ENCODE assay signal across 13 cellular contexts in genomic region chr14:96086032-96086431, GRCh38. TPM values are rescaled to one million over a fixed set of nuclear protein-coding genes. Genes with fewer than 3 reads are reported as not detected.
DNase-seq lines count a peak whose midpoint lies in the region; ATAC-seq lines count a peak whose summit lies in the region.
"Had no signal": no experiment of that assay in that cellular context is flagged by ENCODE, and none has a peak within 500 bp of the region (broad histone marks: within the 10 kb centered on the region; RNA-seq: fewer than 3 reads in every experiment).

No MANE protein-coding gene starts in this region.

- ATAC-seq in GM18867 (IDR thresholded peaks at IDR 0.05; ENCODE audit: unreplicated experiment), result no peak
- ATAC-seq: left colon had no signal

- DNase-seq in A172 (ENCODE audit: low spot score) (peak; percentile 67), HCEC 1CT (peak; percentile 78), amniotic stem cell (lab: John Stamatoyannopoulos, UW) (peak; percentile 12), hepatic stellate cell (ENCODE audit: low spot score) (peak; percentile 74), NCI-H526 (lab: John Stamatoyannopoulos, UW) (no peak), GM19238 (ENCODE audit: insufficient read length, low spot score) (no peak), retina (no peak)
- DNase-seq: activated CD8-positive, alpha-beta memory T cell treated with anti-CD3 and anti-CD28 coated beads, Interleukin-2, amount 50 U/mL, for 48 hours; GDM1; NCI-H2029 treated with DMSO at 0.1 percent for 48 hours; stimulated activated CD4-positive, alpha-beta T cell treated with anti-CD3 and anti-CD28 coated beads, Interleukin-2, amount 100 ng/mL, for 24 hours had no signal

RNA-seq across cellular contexts. Expression of gene C14orf132, which starts 46.9 kb away (rescaled TPM):
- total RNA-seq in A172 (2014; rRNA removed; shearing (Covaris generic)), result 7.6 and 9.5 TPM in 2 replicates

Comparison
In these comparisons a context has a peak if more than half of its experiments do, and no peak if none do; other contexts are left out.
1. DNase-seq: peak in A172 (single experiment), HCEC 1CT (single experiment), amniotic stem cell (single experiment) and hepatic stellate cell (single experiment); none in NCI-H526 (0 of 2), GM19238 (single experiment) and retina (single experiment).